8 cellular contexts compared by ENCODE assay signal in the genomic region with DNA sequence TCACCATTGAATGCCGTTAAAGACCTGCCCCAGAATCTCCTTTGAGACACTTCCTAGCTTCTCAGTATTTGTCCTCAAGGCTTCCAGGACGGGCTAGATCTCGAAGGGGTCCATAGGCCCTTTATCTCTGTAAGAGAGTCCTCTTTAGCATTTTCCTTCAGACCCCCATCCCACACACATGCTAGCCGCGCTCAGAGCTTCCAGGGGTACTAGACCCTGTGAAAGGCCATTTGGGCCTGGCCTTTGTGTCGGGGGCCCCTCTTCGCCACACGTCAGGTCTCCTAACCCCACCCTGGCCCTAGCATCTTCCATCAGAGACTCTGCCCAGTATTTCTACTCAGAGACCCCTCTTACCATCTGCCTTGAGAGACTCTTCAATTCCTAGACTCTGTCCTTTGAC. TPM values are rescaled to one million over a fixed set of nuclear protein-coding genes. Genes with fewer than 3 reads are reported as not detected.
DNase-seq lines count a peak whose midpoint lies in the region; ATAC-seq, FAIRE-seq and TF ChIP-seq lines count a peak whose summit lies in the region.

No MANE protein-coding gene starts in this region.

- H3K27me3 ChIP-seq in mucosa of rectum (ENCODE audit: control insufficient read depth in 2 of 2, insufficient read depth in 2 of 2, low read length in 2 of 2): peaks cover 0 to 6% of the 10 kb centered on the region in 2 donors

- DNase-seq in A549 (ENCODE audit: low read depth in 1 of 2, low spot score in 1 of 2): no peak
- no peak for DNase-seq in cardiac fibroblast (ENCODE audit: low read depth in 2 of 2)
- DNase-seq in germinal center (ENCODE audit: low spot score): no peak
- no peak for DNase-seq in NCI-H345 (lab: John Stamatoyannopoulos, UW)

- peaks cover 50% of the 10 kb centered on the region for H3K4me1 ChIP-seq in A549
- peaks cover 26 to 27% of the 10 kb centered on the region in 2 donors for H3K4me1 ChIP-seq in mucosa of rectum (ENCODE audit: control insufficient read depth in 2 of 2, insufficient read depth in 2 of 2, low read length in 2 of 2)

- no peak for TF ChIP-seq EP300 in A549 (IDR thresholded peaks at IDR 0.05)

- H3K4me2 ChIP-seq in A549: peak overlapping the region; percentile 97

- peak overlapping the region; percentile 81 to 100 (median 100) for H3K4me3 Mint-ChIP-seq in IgD-negative memory B cell

- no peak for TF ChIP-seq CTCF in A549 (IDR thresholded peaks at IDR 0.05)
- no peak for TF ChIP-seq CTCF in cardiac fibroblast (IDR thresholded peaks at IDR 0.05; ENCODE audit: low read depth, low read length)

- H3K27ac ChIP-seq in A549: peak overlapping the region; percentile 99
- peak overlapping the region; percentile 90 to 95 for H3K27ac ChIP-seq in mucosa of rectum (ENCODE audit: low read depth in 2 of 2, low read length in 2 of 2)

- 39% methylated on average over 7 of the region's 8 CpGs for WGBS in A549 (ENCODE audit: missing lambda C conversion rate)

- no peak for TF ChIP-seq POLR2A in A549 (IDR thresholded peaks at IDR 0.05; ENCODE audit: low read length)

- H3K36me3 Mint-ChIP-seq in IgD-negative memory B cell: no peaks in the 10 kb centered on the region

- ATAC-seq in A549: no peak; a peak in 1 of 6 replicates
- ATAC-seq in HG03521 (IDR thresholded peaks at IDR 0.05; ENCODE audit: unreplicated experiment): no peak
- ATAC-seq in activated CD4-positive, CD25-positive, alpha-beta regulatory T cell treated with anti-CD3 and anti-CD28 coated beads, Interleukin-2, amount 50 U/mL, for 24 hours: no peak

- H3K9me3 Mint-ChIP-seq in IgD-negative memory B cell: no peaks in the 10 kb centered on the region

- POLR2A ChIA-PET in A549 (lab: Yijun Ruan, JAX): no interaction called here

- FAIRE-seq in A549 (lab: Jason Lieb, UNC): no peak

- H3K4me3 ChIP-seq in A549 (peak overlapping the region; percentile 93), cardiac fibroblast (replicated peaks in 1 of 2; ENCODE audit: low read depth in 2 of 2, low read length in 2 of 2) (peak overlapping the region; percentile 76 to 82), mucosa of rectum (ENCODE audit: low read length in 2 of 2) (peak overlapping the region; percentile 92 to 96)

- no peaks in the 10 kb centered on the region for H3K27me3 Mint-ChIP-seq in IgD-negative memory B cell

- TF ChIP-seq RAD21 in A549 (conservative IDR thresholded peaks at IDR 0.05 in 1 of 2, IDR thresholded peaks at IDR 0.05 in 1 of 2): no peak

- H3K36me3 ChIP-seq in mucosa of rectum (ENCODE audit: control insufficient read depth in 2 of 2, insufficient read depth in 2 of 2, low read length in 2 of 2): peaks cover 14 to 27% of the 10 kb centered on the region in 2 donors

- peaks cover 38 to 45% (median 43%) of the 10 kb centered on the region in 3 donors for H3K4me1 Mint-ChIP-seq in IgD-negative memory B cell

- CTCF ChIA-PET in A549 (lab: Yijun Ruan, JAX): interaction anchor here (0.9 to 7.7 kb wide), 5 partner anchors 9 to 331 kb away, joined by 3 to 52 read pairs (median 4); no protein-coding TSS in a partner anchor

- peak overlapping the region; percentile 94 to 99 for H3K9ac ChIP-seq in mucosa of rectum (ENCODE audit: low read depth in 1 of 2, low read length in 2 of 2)

- H3K9me3 ChIP-seq in A549: no peaks in the 10 kb centered on the region
- H3K9me3 ChIP-seq in mucosa of rectum (ENCODE audit: control insufficient read depth in 2 of 2, low read length in 2 of 2): no peaks in the 10 kb centered on the region

- H3K27ac Mint-ChIP-seq in IgD-negative memory B cell: peak overlapping the region; percentile 70 to 100 (median 99)

TF ChIP-seq in A549, 52 proteins besides CTCF, POLR2A, EP300 and RAD21:
- TF ChIP-seq E2F6 (IDR thresholded peaks at IDR 0.05; ENCODE audit: borderline replicate concordance, low read depth): no peak

RNA-seq across cellular contexts. Expression of gene UBA1, which starts 0.8 kb away (rescaled TPM):
- polyA plus RNA-seq in A549 (2011; rRNA removed): 160 and 192 TPM in 2 replicates
- 266 and 294 TPM in 2 replicates for polyA plus RNA-seq in A549 (2012; cell fraction: cytosol; rRNA removed)
- 588 and 645 TPM in 2 replicates for polyA plus RNA-seq in A549 (2012; cell fraction: nucleus; rRNA removed)
- 188 to 196 TPM (median 192 TPM) in 3 replicates for polyA plus RNA-seq in A549 (2017; fragmentation: RNase III; extraction: RNeasy Plus Mini Kit Qiagen cat#74134 plus additional on column Dnase treatment)
- 293 and 297 TPM in 2 replicates for polyA minus RNA-seq in A549 (2011; rRNA and poly(A)+ RNA removed)
- polyA plus RNA-seq in IgD-negative memory B cell: 190 TPM

RNA-seq across cellular contexts. Expression of gene CDK16, which starts 24.1 kb away (rescaled TPM):
- polyA plus RNA-seq in A549 (2011; rRNA removed) (111 and 121 TPM in 2 replicates), A549 (2017; fragmentation: RNase III; extraction: RNeasy Plus Mini Kit Qiagen cat#74134 plus additional on column Dnase treatment) (101 to 115 TPM (median 105 TPM) in 3 replicates), IgD-negative memory B cell (16.8 TPM)
- 141 and 147 TPM in 2 replicates for polyA plus RNA-seq in A549 (2012; cell fraction: cytosol; rRNA removed)
- 280 and 320 TPM in 2 replicates for polyA plus RNA-seq in A549 (2012; cell fraction: nucleus; rRNA removed)
- 268 and 280 TPM in 2 replicates for polyA minus RNA-seq in A549 (2011; rRNA and poly(A)+ RNA removed)

RNA-seq across cellular contexts. Expression of gene USP11, which starts 38.4 kb away (rescaled TPM):
- polyA plus RNA-seq in A549 (2011; rRNA removed) (35.6 and 36.6 TPM in 2 replicates), A549 (2017; fragmentation: RNase III; extraction: RNeasy Plus Mini Kit Qiagen cat#74134 plus additional on column Dnase treatment) (43.5 to 53.3 TPM (median 50.0 TPM) in 3 replicates), IgD-negative memory B cell (68.6 TPM)
- polyA plus RNA-seq in A549 (2012; cell fraction: cytosol; rRNA removed): 22.2 and 25.4 TPM in 2 replicates
- polyA plus RNA-seq in A549 (2012; cell fraction: nucleus; rRNA removed): 74.3 and 83.3 TPM in 2 replicates
- polyA minus RNA-seq in A549 (2011; rRNA and poly(A)+ RNA removed): 122 and 133 TPM in 2 replicates

RNA-seq across cellular contexts. Expression of gene RBM10, which starts 49.4 kb away (rescaled TPM):
- 16.4 and 21.1 TPM in 2 replicates for polyA plus RNA-seq in A549 (2011; rRNA removed)
- polyA plus RNA-seq in A549 (2012; cell fraction: cytosol; rRNA removed): 44.2 and 54.6 TPM in 2 replicates
- 78.7 and 100 TPM in 2 replicates for polyA plus RNA-seq in A549 (2012; cell fraction: nucleus; rRNA removed)
- 29.8 to 35.2 TPM (median 33.0 TPM) in 3 replicates for polyA plus RNA-seq in A549 (2017; fragmentation: RNase III; extraction: RNeasy Plus Mini Kit Qiagen cat#74134 plus additional on column Dnase treatment)
- polyA minus RNA-seq in A549 (2011; rRNA and poly(A)+ RNA removed): 24.2 and 34.9 TPM in 2 replicates
- polyA plus RNA-seq in IgD-negative memory B cell: 36.0 TPM

RNA-seq across cellular contexts. Expression of gene NDUFB11, which starts 49.9 kb away (rescaled TPM):
- 84.5 and 101 TPM in 2 replicates for polyA plus RNA-seq in A549 (2011; rRNA removed)
- polyA plus RNA-seq in A549 (2012; cell fraction: cytosol; rRNA removed): 174 and 203 TPM in 2 replicates
- 101 and 116 TPM in 2 replicates for polyA plus RNA-seq in A549 (2012; cell fraction: nucleus; rRNA removed)
- 139 to 147 TPM (median 145 TPM) in 3 replicates for polyA plus RNA-seq in A549 (2017; fragmentation: RNase III; extraction: RNeasy Plus Mini Kit Qiagen cat#74134 plus additional on column Dnase treatment)
- polyA minus RNA-seq in A549 (2011; rRNA and poly(A)+ RNA removed): 77.5 and 105 TPM in 2 replicates
- 197 TPM for polyA plus RNA-seq in IgD-negative memory B cell
